1 cellular context compared by ENCODE assay signal in the genomic region with DNA sequence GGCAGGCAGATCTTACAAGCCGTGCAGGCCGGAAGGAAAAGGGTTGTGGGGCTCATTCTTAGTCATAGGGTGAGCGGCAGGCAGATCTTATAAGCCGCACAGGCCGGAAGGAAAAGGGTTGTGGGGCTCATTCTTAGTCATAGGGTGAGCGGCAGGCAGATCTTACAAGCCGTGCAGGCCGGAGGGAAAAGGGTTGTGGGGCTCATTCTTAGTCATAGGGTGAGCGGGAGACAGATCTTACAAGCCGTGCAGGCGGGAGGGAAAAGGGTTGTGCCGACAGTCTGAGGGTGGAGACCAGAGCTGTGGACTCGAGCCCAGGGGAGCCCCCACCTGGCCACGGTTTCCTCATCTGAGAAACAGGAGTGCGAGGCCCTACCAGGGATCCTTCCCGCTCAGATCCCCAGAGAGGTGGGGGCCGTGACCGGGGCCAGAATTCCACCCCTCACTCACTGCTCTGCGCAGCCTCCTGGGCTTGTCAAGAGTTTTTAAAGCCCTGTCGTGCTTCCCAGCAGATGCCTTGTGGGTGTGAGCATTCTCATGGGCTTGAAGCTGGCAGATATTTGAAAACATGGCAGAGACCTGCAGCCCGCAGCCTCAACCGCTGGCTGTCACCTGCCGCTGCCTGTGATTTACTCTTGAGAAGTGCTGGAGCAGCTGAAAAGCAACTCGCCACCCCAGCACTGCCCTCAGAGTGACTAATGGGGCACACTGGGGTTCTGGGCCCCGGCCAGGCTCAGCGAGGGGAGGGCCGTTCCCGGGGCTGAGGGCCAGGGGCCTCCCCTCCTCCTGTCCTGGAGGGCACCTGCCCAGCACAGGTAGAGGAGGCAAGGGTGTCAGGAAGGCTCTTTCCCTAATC.
TF ChIP-seq lines count a peak whose summit lies in the region.

No MANE protein-coding gene starts in this region.

TF ChIP-seq in K562, 482 proteins besides CTCF, POLR2A, EP300 and RAD21 (continued from another document and continues in another):
- TF ChIP-seq, protein P1, sequence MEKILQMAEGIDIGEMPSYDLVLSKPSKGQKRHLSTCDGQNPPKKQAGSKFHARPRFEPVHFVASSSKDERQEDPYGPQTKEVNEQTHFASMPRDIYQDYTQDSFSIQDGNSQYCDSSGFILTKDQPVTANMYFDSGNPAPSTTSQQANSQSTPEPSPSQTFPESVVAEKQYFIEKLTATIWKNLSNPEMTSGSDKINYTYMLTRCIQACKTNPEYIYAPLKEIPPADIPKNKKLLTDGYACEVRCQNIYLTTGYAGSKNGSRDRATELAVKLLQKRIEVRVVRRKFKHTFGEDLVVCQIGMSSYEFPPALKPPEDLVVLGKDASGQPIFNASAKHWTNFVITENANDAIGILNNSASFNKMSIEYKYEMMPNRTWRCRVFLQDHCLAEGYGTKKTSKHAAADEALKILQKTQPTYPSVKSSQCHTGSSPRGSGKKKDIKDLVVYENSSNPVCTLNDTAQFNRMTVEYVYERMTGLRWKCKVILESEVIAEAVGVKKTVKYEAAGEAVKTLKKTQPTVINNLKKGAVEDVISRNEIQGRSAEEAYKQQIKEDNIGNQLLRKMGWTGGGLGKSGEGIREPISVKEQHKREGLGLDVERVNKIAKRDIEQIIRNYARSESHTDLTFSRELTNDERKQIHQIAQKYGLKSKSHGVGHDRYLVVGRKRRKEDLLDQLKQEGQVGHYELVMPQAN (IDR thresholded peaks at IDR 0.05; ENCODE audit: borderline replicate concordance): no peak
- TF ChIP-seq, protein P2, sequence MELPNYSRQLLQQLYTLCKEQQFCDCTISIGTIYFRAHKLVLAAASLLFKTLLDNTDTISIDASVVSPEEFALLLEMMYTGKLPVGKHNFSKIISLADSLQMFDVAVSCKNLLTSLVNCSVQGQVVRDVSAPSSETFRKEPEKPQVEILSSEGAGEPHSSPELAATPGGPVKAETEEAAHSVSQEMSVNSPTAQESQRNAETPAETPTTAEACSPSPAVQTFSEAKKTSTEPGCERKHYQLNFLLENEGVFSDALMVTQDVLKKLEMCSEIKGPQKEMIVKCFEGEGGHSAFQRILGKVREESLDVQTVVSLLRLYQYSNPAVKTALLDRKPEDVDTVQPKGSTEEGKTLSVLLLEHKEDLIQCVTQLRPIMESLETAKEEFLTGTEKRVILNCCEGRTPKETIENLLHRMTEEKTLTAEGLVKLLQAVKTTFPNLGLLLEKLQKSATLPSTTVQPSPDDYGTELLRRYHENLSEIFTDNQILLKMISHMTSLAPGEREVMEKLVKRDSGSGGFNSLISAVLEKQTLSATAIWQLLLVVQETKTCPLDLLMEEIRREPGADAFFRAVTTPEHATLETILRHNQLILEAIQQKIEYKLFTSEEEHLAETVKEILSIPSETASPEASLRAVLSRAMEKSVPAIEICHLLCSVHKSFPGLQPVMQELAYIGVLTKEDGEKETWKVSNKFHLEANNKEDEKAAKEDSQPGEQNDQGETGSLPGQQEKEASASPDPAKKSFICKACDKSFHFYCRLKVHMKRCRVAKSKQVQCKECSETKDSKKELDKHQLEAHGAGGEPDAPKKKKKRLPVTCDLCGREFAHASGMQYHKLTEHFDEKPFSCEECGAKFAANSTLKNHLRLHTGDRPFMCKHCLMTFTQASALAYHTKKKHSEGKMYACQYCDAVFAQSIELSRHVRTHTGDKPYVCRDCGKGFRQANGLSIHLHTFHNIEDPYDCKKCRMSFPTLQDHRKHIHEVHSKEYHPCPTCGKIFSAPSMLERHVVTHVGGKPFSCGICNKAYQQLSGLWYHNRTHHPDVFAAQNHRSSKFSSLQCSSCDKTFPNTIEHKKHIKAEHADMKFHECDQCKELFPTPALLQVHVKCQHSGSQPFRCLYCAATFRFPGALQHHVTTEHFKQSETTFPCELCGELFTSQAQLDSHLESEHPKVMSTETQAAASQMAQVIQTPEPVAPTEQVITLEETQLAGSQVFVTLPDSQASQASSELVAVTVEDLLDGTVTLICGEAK (IDR thresholded peaks at IDR 0.05): peak; percentile 75
- TF ChIP-seq, protein P2 (CRISPR knock-in tag; IDR thresholded peaks at IDR 0.05): no peak
- TF ChIP-seq NR2C1 (IDR thresholded peaks at IDR 0.05): no peak
- TF ChIP-seq NR2C1 (tag; IDR thresholded peaks at IDR 0.05): peak; percentile 63; the same call in 1 of the 2 replicates
- TF ChIP-seq, protein P3, sequence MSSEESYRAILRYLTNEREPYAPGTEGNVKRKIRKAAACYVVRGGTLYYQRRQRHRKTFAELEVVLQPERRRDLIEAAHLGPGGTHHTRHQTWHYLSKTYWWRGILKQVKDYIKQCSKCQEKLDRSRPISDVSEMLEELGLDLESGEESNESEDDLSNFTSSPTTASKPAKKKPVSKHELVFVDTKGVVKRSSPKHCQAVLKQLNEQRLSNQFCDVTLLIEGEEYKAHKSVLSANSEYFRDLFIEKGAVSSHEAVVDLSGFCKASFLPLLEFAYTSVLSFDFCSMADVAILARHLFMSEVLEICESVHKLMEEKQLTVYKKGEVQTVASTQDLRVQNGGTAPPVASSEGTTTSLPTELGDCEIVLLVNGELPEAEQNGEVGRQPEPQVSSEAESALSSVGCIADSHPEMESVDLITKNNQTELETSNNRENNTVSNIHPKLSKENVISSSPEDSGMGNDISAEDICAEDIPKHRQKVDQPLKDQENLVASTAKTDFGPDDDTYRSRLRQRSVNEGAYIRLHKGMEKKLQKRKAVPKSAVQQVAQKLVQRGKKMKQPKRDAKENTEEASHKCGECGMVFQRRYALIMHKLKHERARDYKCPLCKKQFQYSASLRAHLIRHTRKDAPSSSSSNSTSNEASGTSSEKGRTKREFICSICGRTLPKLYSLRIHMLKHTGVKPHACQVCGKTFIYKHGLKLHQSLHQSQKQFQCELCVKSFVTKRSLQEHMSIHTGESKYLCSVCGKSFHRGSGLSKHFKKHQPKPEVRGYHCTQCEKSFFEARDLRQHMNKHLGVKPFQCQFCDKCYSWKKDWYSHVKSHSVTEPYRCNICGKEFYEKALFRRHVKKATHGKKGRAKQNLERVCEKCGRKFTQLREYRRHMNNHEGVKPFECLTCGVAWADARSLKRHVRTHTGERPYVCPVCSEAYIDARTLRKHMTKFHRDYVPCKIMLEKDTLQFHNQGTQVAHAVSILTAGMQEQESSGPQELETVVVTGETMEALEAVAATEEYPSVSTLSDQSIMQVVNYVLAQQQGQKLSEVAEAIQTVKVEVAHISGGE (CRISPR knock-in tag; IDR thresholded peaks at IDR 0.05): peak in 1 of 3 experiments; percentile 95; a peak in 2 of 6 replicates
- TF ChIP-seq ZNF75A (CRISPR knock-in tag; IDR thresholded peaks at IDR 0.05): no peak
- TF ChIP-seq, protein P4, sequence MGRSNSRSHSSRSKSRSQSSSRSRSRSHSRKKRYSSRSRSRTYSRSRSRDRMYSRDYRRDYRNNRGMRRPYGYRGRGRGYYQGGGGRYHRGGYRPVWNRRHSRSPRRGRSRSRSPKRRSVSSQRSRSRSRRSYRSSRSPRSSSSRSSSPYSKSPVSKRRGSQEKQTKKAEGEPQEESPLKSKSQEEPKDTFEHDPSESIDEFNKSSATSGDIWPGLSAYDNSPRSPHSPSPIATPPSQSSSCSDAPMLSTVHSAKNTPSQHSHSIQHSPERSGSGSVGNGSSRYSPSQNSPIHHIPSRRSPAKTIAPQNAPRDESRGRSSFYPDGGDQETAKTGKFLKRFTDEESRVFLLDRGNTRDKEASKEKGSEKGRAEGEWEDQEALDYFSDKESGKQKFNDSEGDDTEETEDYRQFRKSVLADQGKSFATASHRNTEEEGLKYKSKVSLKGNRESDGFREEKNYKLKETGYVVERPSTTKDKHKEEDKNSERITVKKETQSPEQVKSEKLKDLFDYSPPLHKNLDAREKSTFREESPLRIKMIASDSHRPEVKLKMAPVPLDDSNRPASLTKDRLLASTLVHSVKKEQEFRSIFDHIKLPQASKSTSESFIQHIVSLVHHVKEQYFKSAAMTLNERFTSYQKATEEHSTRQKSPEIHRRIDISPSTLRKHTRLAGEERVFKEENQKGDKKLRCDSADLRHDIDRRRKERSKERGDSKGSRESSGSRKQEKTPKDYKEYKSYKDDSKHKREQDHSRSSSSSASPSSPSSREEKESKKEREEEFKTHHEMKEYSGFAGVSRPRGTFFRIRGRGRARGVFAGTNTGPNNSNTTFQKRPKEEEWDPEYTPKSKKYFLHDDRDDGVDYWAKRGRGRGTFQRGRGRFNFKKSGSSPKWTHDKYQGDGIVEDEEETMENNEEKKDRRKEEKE (IDR thresholded peaks at IDR 0.05; ENCODE audit: borderline replicate concordance in 1 of 2, control insufficient read depth in 1 of 2, low read depth in 2 of 2, low read length in 1 of 2): 0 out of 4 replicates have a peak, but pooled peaks of 1 of the 2 experiments have one; percentile 27
- no peak for TF ChIP-seq ZNF785 (CRISPR knock-in tag; IDR thresholded peaks at IDR 0.05)
- TF ChIP-seq, protein P5, sequence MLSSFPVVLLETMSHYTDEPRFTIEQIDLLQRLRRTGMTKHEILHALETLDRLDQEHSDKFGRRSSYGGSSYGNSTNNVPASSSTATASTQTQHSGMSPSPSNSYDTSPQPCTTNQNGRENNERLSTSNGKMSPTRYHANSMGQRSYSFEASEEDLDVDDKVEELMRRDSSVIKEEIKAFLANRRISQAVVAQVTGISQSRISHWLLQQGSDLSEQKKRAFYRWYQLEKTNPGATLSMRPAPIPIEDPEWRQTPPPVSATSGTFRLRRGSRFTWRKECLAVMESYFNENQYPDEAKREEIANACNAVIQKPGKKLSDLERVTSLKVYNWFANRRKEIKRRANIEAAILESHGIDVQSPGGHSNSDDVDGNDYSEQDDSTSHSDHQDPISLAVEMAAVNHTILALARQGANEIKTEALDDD (IDR thresholded peaks at IDR 0.05): peak; percentile 77
- peak; percentile 38; the same call in 1 of the 2 replicates for TF ChIP-seq SMAD4 (CRISPR knock-in tag; conservative IDR thresholded peaks at IDR 0.05)
- no peak for TF ChIP-seq ILF3 (IDR thresholded peaks at IDR 0.05; ENCODE audit: borderline replicate concordance)
- TF ChIP-seq TAF1 (IDR thresholded peaks at IDR 0.05; ENCODE audit: control insufficient read depth, extremely low read depth, insufficient read depth, low read length, severe bottlenecking): peak; percentile 51
- TF ChIP-seq, protein P6, sequence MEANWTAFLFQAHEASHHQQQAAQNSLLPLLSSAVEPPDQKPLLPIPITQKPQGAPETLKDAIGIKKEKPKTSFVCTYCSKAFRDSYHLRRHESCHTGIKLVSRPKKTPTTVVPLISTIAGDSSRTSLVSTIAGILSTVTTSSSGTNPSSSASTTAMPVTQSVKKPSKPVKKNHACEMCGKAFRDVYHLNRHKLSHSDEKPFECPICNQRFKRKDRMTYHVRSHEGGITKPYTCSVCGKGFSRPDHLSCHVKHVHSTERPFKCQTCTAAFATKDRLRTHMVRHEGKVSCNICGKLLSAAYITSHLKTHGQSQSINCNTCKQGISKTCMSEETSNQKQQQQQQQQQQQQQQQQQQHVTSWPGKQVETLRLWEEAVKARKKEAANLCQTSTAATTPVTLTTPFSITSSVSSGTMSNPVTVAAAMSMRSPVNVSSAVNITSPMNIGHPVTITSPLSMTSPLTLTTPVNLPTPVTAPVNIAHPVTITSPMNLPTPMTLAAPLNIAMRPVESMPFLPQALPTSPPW (CRISPR knock-in tag; IDR thresholded peaks at IDR 0.05): peak; percentile 46
- TF ChIP-seq, protein P7, sequence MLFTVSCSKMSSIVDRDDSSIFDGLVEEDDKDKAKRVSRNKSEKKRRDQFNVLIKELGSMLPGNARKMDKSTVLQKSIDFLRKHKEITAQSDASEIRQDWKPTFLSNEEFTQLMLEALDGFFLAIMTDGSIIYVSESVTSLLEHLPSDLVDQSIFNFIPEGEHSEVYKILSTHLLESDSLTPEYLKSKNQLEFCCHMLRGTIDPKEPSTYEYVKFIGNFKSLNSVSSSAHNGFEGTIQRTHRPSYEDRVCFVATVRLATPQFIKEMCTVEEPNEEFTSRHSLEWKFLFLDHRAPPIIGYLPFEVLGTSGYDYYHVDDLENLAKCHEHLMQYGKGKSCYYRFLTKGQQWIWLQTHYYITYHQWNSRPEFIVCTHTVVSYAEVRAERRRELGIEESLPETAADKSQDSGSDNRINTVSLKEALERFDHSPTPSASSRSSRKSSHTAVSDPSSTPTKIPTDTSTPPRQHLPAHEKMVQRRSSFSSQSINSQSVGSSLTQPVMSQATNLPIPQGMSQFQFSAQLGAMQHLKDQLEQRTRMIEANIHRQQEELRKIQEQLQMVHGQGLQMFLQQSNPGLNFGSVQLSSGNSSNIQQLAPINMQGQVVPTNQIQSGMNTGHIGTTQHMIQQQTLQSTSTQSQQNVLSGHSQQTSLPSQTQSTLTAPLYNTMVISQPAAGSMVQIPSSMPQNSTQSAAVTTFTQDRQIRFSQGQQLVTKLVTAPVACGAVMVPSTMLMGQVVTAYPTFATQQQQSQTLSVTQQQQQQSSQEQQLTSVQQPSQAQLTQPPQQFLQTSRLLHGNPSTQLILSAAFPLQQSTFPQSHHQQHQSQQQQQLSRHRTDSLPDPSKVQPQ (CRISPR knock-in tag; IDR thresholded peaks at IDR 0.05; ENCODE audit: borderline replicate concordance): no peak
- peak in 1 of 2 experiments; percentile 60; a peak in 1 of 4 replicates for TF ChIP-seq MAZ (CRISPR knock-in tag; conservative IDR thresholded peaks at IDR 0.05 in 1 of 2, IDR thresholded peaks at IDR 0.05 in 1 of 2)
- 0 out of 2 replicates have a peak, but pooled peaks have one; percentile 37 for TF ChIP-seq CBX5 (IDR thresholded peaks at IDR 0.05; ENCODE audit: borderline replicate concordance, low read depth)
